In genomic region chr2:9656270-9656766, GRCh38 we compare ENCODE assay signal across 9 cellular contexts. TPM values are rescaled to one million over a fixed set of nuclear protein-coding genes. Genes with fewer than 3 reads are reported as not detected.
DNase-seq lines count a peak whose midpoint lies in the region; ATAC-seq, FAIRE-seq and TF ChIP-seq lines count a peak whose summit lies in the region.
"Had no signal": no experiment of that assay in that cellular context is flagged by ENCODE, and none has a peak within 500 bp of the region (broad histone marks: within the 10 kb centered on the region; RNA-seq: fewer than 3 reads in every experiment).

No MANE protein-coding gene starts in this region.

- H3K27me3 Mint-ChIP-seq in T-helper 2 cell treated with Interferon-gamma antibody and Interleukin-4, amounts not matched to agents 5 μg/mL and 100 μg/mL, for 36 hours (ENCODE audit: low read depth) = no peaks in the 10 kb centered on the region

- ATAC-seq in HG03135 (IDR thresholded peaks at IDR 0.05; ENCODE audit: unreplicated experiment) = peak; percentile 64

- peak overlapping the region; percentile 89 for H3K27ac Mint-ChIP-seq in T-helper 2 cell treated with Interferon-gamma antibody and Interleukin-4, amounts not matched to agents 5 μg/mL and 100 μg/mL, for 36 hours

- peak; percentile 77 for DNase-seq in activated naive CD4-positive, alpha-beta T cell treated with Interleukin-2 at 50 U/mL for 16 hours
- DNase-seq in activated naive CD4-positive, alpha-beta T cell (lab: John Stamatoyannopoulos, UW) = no peak
- DNase-seq in T-helper 2 cell treated with Interferon-gamma antibody and Interleukin-4, amounts not matched to agents 5 μg/mL and 100 μg/mL, for 36 hours (ENCODE audit: low spot score) = peak; percentile 85
- DNase-seq in bronchial epithelial cell (ENCODE audit: low read depth) (peak; percentile 92), NCI-H1930 (lab: John Stamatoyannopoulos, UW) (no peak), ovary (no peak)
- peak; percentile 69 to 74 for DNase-seq in stimulated activated CD4-positive, alpha-beta T cell treated with anti-CD3 and anti-CD28 coated beads, Interleukin-15, amount 100 ng/mL, for 48 hours (ENCODE audit: low read depth in 2 of 2)

- intact Hi-C loops in ovary (cut with DNase I) = no loop called here

- no peaks in the 10 kb centered on the region for H3K27me3 ChIP-seq in bronchial epithelial cell (ENCODE audit: control insufficient read depth, insufficient read depth, low read length)
- no peaks in the 10 kb centered on the region for H3K27me3 ChIP-seq in ovary

- no peak for FAIRE-seq in bronchial epithelial cell (lab: Jason Lieb, UNC)

- no peak for TF ChIP-seq POLR2A in ovary (IDR thresholded peaks at IDR 0.05)

- H3K36me3 ChIP-seq in bronchial epithelial cell (ENCODE audit: control insufficient read depth, insufficient read depth, low read length) (no peaks in the 10 kb centered on the region), ovary (no peaks in the 10 kb centered on the region)

- no peak overlapping the region for H3K27ac ChIP-seq in ovary
- H3K27ac ChIP-seq: C4-2B had no signal

- H3K4me3 ChIP-seq in bronchial epithelial cell (ENCODE audit: low read depth, low read length) = no peak overlapping the region
- no peak overlapping the region for H3K4me3 ChIP-seq in ovary

- H3K9me3 ChIP-seq in ovary = no peaks in the 10 kb centered on the region

- H3K4me1 ChIP-seq in ovary (ENCODE audit: insufficient read depth) = peaks cover 8% of the 10 kb centered on the region

- TF ChIP-seq EP300 in ovary (IDR thresholded peaks at IDR 0.05) = no peak

- H3K9me3 Mint-ChIP-seq in T-helper 2 cell treated with Interferon-gamma antibody and Interleukin-4, amounts not matched to agents 5 μg/mL and 100 μg/mL, for 36 hours = peaks cover 6% of the 10 kb centered on the region

- TF ChIP-seq CTCF in bronchial epithelial cell (IDR thresholded peaks at IDR 0.05; ENCODE audit: insufficient read depth, low read length, severe bottlenecking) (no peak), ovary (IDR thresholded peaks at IDR 0.05) (no peak)

- peaks cover 3% of the 10 kb centered on the region for H3K36me3 Mint-ChIP-seq in T-helper 2 cell treated with Interferon-gamma antibody and Interleukin-4, amounts not matched to agents 5 μg/mL and 100 μg/mL, for 36 hours (ENCODE audit: low read depth)

- 72 to 84% (median 84%) methylated on average over 11 of the region's 11 CpGs for WGBS in ovary, 3 donors

- H3K4me1 Mint-ChIP-seq in T-helper 2 cell treated with Interferon-gamma antibody and Interleukin-4, amounts not matched to agents 5 μg/mL and 100 μg/mL, for 36 hours (ENCODE audit: low read depth) = peaks cover 48% of the 10 kb centered on the region

- H3K4me3 Mint-ChIP-seq in T-helper 2 cell treated with Interferon-gamma antibody and Interleukin-4, amounts not matched to agents 5 μg/mL and 100 μg/mL, for 36 hours = peak overlapping the region; percentile 54

RNA-seq across cellular contexts. Expression of gene YWHAQ, which starts 25.5 kb away (rescaled TPM):
- 176 and 278 TPM in 2 replicates for total RNA-seq in bronchial epithelial cell
- 100 to 1,000 TPM; 156 to 294 (median 241) TPM for total RNA-seq in ovary
- 100 to 1,000 TPM; 204 to 386 TPM for polyA plus RNA-seq in ovary

Comparison
In these comparisons a context has a peak if more than half of its experiments do, and no peak if none do; other contexts are left out.
1. DNase-seq: peak in activated naive CD4-positive, alpha-beta T cell treated with Interleukin-2 at 50 U/mL for 16 hours (single experiment), T-helper 2 cell treated with Interferon-gamma antibody and Interleukin-4, amounts not matched to agents 5 μg/mL and 100 μg/mL, for 36 hours (single experiment), bronchial epithelial cell (single experiment) and stimulated activated CD4-positive, alpha-beta T cell treated with anti-CD3 and anti-CD28 coated beads, Interleukin-15, amount 100 ng/mL, for 48 hours (2 of 2); none in activated naive CD4-positive, alpha-beta T cell (0 of 4), NCI-H1930 (0 of 2) and ovary (0 of 5).